22 cellular contexts compared by ENCODE assay signal in the genomic region with DNA sequence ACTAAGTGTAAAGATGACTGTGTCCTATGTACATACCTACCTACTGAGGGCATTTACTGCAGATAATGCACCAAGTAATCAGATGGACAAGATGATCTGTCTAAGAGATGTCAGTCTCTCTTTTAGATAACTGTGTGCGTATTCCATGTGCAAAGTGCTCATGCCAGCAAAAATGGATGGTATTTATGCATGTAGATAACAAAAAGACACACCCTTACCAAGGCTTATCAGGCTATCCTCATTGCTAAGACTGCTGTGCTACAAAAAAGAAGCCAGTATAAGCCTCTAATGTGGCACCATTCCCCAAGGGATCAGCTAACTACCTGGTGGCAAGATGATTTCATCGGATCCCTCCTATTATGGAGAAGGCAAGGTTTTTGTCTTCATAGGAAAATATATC.
"Had no signal": no experiment of that assay in that cellular context is flagged by ENCODE, and none has a peak within 500 bp of the region (broad histone marks: within the 10 kb centered on the region; RNA-seq: fewer than 3 reads in every experiment).

No MANE protein-coding gene starts in this region.

- DNase-seq: activated CD4-positive, alpha-beta T cell treated with anti-CD3 and anti-CD28 coated beads for 36 hours; activated CD8-positive, alpha-beta memory T cell treated with anti-CD3 and anti-CD28 coated beads, Interleukin-2, amount 50 U/mL, for 48 hours; activated CD8-positive, alpha-beta T cell treated with anti-CD3 and anti-CD28 coated beads for 36 hours; activated effector memory CD4-positive, alpha-beta T cell treated with Interleukin-2 at 50 U/mL for 16 hours; activated naive CD4-positive, alpha-beta T cell; activated T-cell treated with anti-CD3 and anti-CD28 coated beads, Interleukin-2, amount 50 U/mL, for 1 hour; body of pancreas; central memory CD4-positive, alpha-beta T cell; KG1; NCI-H1092 treated with DMSO at 0.1 percent for 48 hours; NCI-H1417 treated with DMSO at 0.1 percent for 48 hours; NCI-H1694; NCI-H2029; NCI-H2107; NCI-H510A treated with DMSO at 0.1 percent for 48 hours; PC-3; SIG-M5; T-helper 17 cell; T-helper 9 cell; WERI-Rb-1 had no signal

- H3K27me3 Mint-ChIP-seq: activated CD4-positive, alpha-beta T cell treated with anti-CD3 and anti-CD28 coated beads for 36 hours; activated CD8-positive, alpha-beta T cell treated with anti-CD3 and anti-CD28 coated beads for 36 hours; activated naive CD4-positive, alpha-beta T cell treated with anti-CD3 and anti-CD28 coated beads, Interleukin-2, amount 50 U/mL, for 24 hours; T-helper 17 cell had no signal

- H3K9me3 Mint-ChIP-seq: activated CD8-positive, alpha-beta T cell treated with anti-CD3 and anti-CD28 coated beads for 36 hours; activated naive CD4-positive, alpha-beta T cell treated with anti-CD3 and anti-CD28 coated beads, Interleukin-2, amount 50 U/mL, for 24 hours had no signal

- H3K4me3 Mint-ChIP-seq: activated CD4-positive, alpha-beta T cell treated with anti-CD3 and anti-CD28 coated beads for 36 hours; activated CD8-positive, alpha-beta T cell treated with anti-CD3 and anti-CD28 coated beads for 36 hours; activated naive CD4-positive, alpha-beta T cell treated with anti-CD3 and anti-CD28 coated beads, Interleukin-2, amount 50 U/mL, for 24 hours; T-helper 17 cell had no signal

- H3K27me3 ChIP-seq: ascending aorta, body of pancreas had no signal

- H3K36me3 ChIP-seq: ascending aorta, WERI-Rb-1 had no signal

- H3K9me3 ChIP-seq: ascending aorta, body of pancreas had no signal

- ATAC-seq: activated CD4-positive, alpha-beta T cell treated with anti-CD3 and anti-CD28 coated beads for 36 hours; activated CD8-positive, alpha-beta T cell treated with anti-CD3 and anti-CD28 coated beads for 36 hours; body of pancreas; PC-3; T-helper 17 cell had no signal

- H3K27ac ChIP-seq: body of pancreas, WERI-Rb-1 had no signal

- H3K27ac Mint-ChIP-seq: activated CD4-positive, alpha-beta T cell treated with anti-CD3 and anti-CD28 coated beads for 36 hours; activated CD8-positive, alpha-beta T cell treated with anti-CD3 and anti-CD28 coated beads for 36 hours; activated naive CD4-positive, alpha-beta T cell treated with anti-CD3 and anti-CD28 coated beads, Interleukin-2, amount 50 U/mL, for 24 hours had no signal

- H3K4me3 ChIP-seq: ascending aorta, body of pancreas had no signal

- H3K36me3 Mint-ChIP-seq: activated naive CD4-positive, alpha-beta T cell treated with anti-CD3 and anti-CD28 coated beads, Interleukin-2, amount 50 U/mL, for 24 hours had no signal
